22 cellular contexts compared by ENCODE assay signal in the genomic region with DNA sequence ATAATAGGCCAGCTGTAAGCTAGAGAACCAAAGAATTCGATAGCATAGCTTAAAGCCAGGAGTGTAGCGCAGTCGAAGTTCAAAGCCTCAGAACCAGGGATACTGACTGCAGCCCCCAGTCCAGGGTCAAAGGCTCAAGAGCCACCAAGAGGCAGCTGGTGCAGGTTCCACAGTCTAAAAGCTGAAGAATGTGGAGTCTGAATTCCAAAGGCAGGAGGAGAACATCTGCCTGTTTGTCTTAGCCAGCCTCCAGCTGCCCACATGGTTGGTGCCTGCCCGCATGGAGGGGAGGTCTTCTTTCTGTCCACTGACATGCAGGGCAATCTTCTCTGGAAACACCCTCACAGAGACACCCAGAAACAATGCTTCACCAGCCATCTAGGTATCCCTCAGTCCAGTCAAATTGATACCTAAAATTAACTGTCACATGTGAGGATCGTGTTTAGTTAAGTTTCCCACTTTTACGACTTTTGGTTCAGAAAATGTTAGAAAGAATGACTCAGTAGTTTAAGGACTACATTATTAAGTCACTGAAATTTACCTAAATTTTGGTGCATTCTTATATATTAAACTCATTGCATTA. TPM values are rescaled to one million over a fixed set of nuclear protein-coding genes. Genes with fewer than 3 reads are reported as not detected.
DNase-seq lines count a peak whose midpoint lies in the region; ATAC-seq and TF ChIP-seq lines count a peak whose summit lies in the region.
"Had no signal": no experiment of that assay in that cellular context is flagged by ENCODE, and none has a peak within 500 bp of the region (broad histone marks: within the 10 kb centered on the region; RNA-seq: fewer than 3 reads in every experiment).

No MANE protein-coding gene starts in this region.

- no peaks in the 10 kb centered on the region for H3K27me3 Mint-ChIP-seq in activated T-cell treated with anti-CD3 and anti-CD28 coated beads, Interleukin-2, amount 50 U/mL, for 24 hours
- no peaks in the 10 kb centered on the region for H3K27me3 Mint-ChIP-seq in CD4-positive, alpha-beta T cell
- no peaks in the 10 kb centered on the region for H3K27me3 Mint-ChIP-seq in H9 (ENCODE audit: low read depth)
- H3K27me3 Mint-ChIP-seq: B cell had no signal

- H3K4ac ChIP-seq in IMR-90 (ENCODE audit: low read depth, low read length) (no peak overlapping the region), neuronal stem cell (ENCODE audit: low read length) (no peak overlapping the region), H9 (ENCODE audit: low read depth, low read length) (no peak overlapping the region)

- H3K9ac ChIP-seq in IMR-90 (ENCODE audit: low read depth, low read length) (no peak overlapping the region), neuronal stem cell (ENCODE audit: low read depth, low read length, poor library complexity) (peak overlapping the region; percentile 30), H9 (ENCODE audit: extremely low read depth, insufficient read length, low read length) (no peak overlapping the region)

- BruUV-seq in IMR-90 (replicated peaks; lab: Mats Ljungman, UMichigan) = no TSS peak

- H3K9me3 Mint-ChIP-seq in activated T-cell treated with anti-CD3 and anti-CD28 coated beads, Interleukin-2, amount 50 U/mL, for 24 hours = no peaks in the 10 kb centered on the region
- H3K9me3 Mint-ChIP-seq in CD4-positive, alpha-beta T cell = no peaks in the 10 kb centered on the region
- H3K9me3 Mint-ChIP-seq in H9 = peaks cover 33 to 38% of the 10 kb centered on the region in 2 experiments

- H3K27ac ChIP-seq in CD4-positive, alpha-beta T cell (ENCODE audit: low read depth, low read length) = no peak overlapping the region
- H3K27ac ChIP-seq in IMR-90 (ENCODE audit: insufficient read depth, low read length) (no peak overlapping the region), neuronal stem cell (replicated peaks; ENCODE audit: low read length) (no peak overlapping the region), testis (no peak overlapping the region), H9 (ENCODE audit: insufficient read length, low read depth, low read length) (no peak overlapping the region)
- H3K27ac ChIP-seq: Peyer's patch had no signal

- H4K5ac ChIP-seq in IMR-90 (ENCODE audit: low read depth, low read length) = no peak overlapping the region
- H4K5ac ChIP-seq in H9 (ENCODE audit: insufficient read length, low read depth, low read length) = no peak overlapping the region

- H3K36me3 ChIP-seq in IMR-90 (ENCODE audit: control insufficient read depth, insufficient read depth, low read length) (0 out of 2 replicates have a peak, but pooled peaks cover 2% of the 10 kb centered on the region), neuronal stem cell (replicated peaks in 1 of 2; ENCODE audit: control insufficient read depth in 2 of 2, insufficient read depth in 2 of 2, low read length in 2 of 2) (peaks cover 16 to 64% of the 10 kb centered on the region in 2 donors), testis (ENCODE audit: low read depth, missing control alignments) (no peaks in the 10 kb centered on the region)

- no peak overlapping the region for H3T11ph ChIP-seq in H9 (ENCODE audit: low read length)

- no peaks in the 10 kb centered on the region for H3K79me2 ChIP-seq in H9 (ENCODE audit: insufficient read depth, low read length)

- no peak for TF ChIP-seq CTCF in CD4-positive, alpha-beta T cell (IDR thresholded peaks at IDR 0.05)
- TF ChIP-seq CTCF in IMR-90 (conservative IDR thresholded peaks at IDR 0.05; ENCODE audit: low read depth, low read length) (no peak), testis (IDR thresholded peaks at IDR 0.05) (no peak), H9 (conservative IDR thresholded peaks at IDR 0.05) (no peak)

- CTCF ChIA-PET in CD4-positive, alpha-beta T cell (lab: Charles Lee) = interaction anchor here (1.0 kb wide), 1 partner anchor 182 kb away, joined by 3 read pairs; no protein-coding TSS in a partner anchor
- CTCF ChIA-PET in IMR-90 (lab: Yijun Ruan, JAX) = interaction anchor here (0.6 kb wide), 1 partner anchor 509 kb away, joined by 3 read pairs; no protein-coding TSS in a partner anchor

- H2AFZ ChIP-seq in IMR-90 (replicated peaks; ENCODE audit: low read length, poor library complexity) (no peak overlapping the region), neuronal stem cell (ENCODE audit: low read length) (no peak overlapping the region), H9 (ENCODE audit: low read length) (no peak overlapping the region)
- H2AFZ ChIP-seq: GM23338 had no signal

- H3K79me1 ChIP-seq in IMR-90 (ENCODE audit: low read depth in 1 of 2, low read length in 2 of 2) (no peaks in the 10 kb centered on the region), neuronal stem cell (ENCODE audit: low read depth, low read length) (no peaks in the 10 kb centered on the region), H9 (ENCODE audit: insufficient read depth, low read depth, low read length, poor library complexity, severe bottlenecking) (no peaks in the 10 kb centered on the region)

- H2BK15ac ChIP-seq in IMR-90 (ENCODE audit: low read depth, low read length) = no peak overlapping the region
- H2BK15ac ChIP-seq in neuronal stem cell (ENCODE audit: low read length) = no peak overlapping the region
- no peak overlapping the region for H2BK15ac ChIP-seq in H9 (ENCODE audit: low read depth, low read length)

- peak overlapping the region; percentile 44 for H3K27ac Mint-ChIP-seq in activated T-cell treated with anti-CD3 and anti-CD28 coated beads, Interleukin-2, amount 50 U/mL, for 24 hours
- H3K27ac Mint-ChIP-seq in CD4-positive, alpha-beta T cell = peak overlapping the region; percentile 42
- no peak overlapping the region for H3K27ac Mint-ChIP-seq in H9
- H3K27ac Mint-ChIP-seq: B cell, GM23338 had no signal

- H3K18ac ChIP-seq in IMR-90 (ENCODE audit: low read depth, low read length) = no peak overlapping the region
- no peak overlapping the region for H3K18ac ChIP-seq in neuronal stem cell (ENCODE audit: low read length)
- no peak overlapping the region for H3K18ac ChIP-seq in H9 (ENCODE audit: insufficient read length, low read depth, low read length)

- no peaks in the 10 kb centered on the region for H3K23me2 ChIP-seq in H9 (ENCODE audit: insufficient read length, low read depth, low read length, poor library complexity, severe bottlenecking)

- no peak overlapping the region for H2AK9ac ChIP-seq in IMR-90 (replicated peaks; ENCODE audit: low read depth, low read length, poor library complexity)

- H4K20me1 ChIP-seq in IMR-90 (ENCODE audit: insufficient read depth, low read length) (no peaks in the 10 kb centered on the region), H9 (ENCODE audit: control insufficient read depth, insufficient read depth, insufficient read length) (no peaks in the 10 kb centered on the region)

- POLR2A ChIA-PET in CD4-positive, alpha-beta T cell (lab: Charles Lee) = no interaction called here
- POLR2A ChIA-PET in IMR-90 (lab: Charles Lee; ENCODE audit: unreplicated experiment) = no interaction called here

- no peaks in the 10 kb centered on the region for H3K27me3 ChIP-seq in CD4-positive, alpha-beta T cell (ENCODE audit: control insufficient read depth, insufficient read depth, low read length)
- H3K27me3 ChIP-seq in IMR-90 (ENCODE audit: control insufficient read depth, insufficient read depth, low read length) (no peaks in the 10 kb centered on the region), neuronal stem cell (ENCODE audit: control insufficient read depth in 3 of 3, insufficient read depth in 3 of 3, low read depth in 1 of 3, low read length in 3 of 3) (no peaks in the 10 kb centered on the region), testis (no peaks in the 10 kb centered on the region), H9 (ENCODE audit: insufficient read depth, low read length) (no peaks in the 10 kb centered on the region)
- H3K27me3 ChIP-seq: Peyer's patch had no signal

- H3K9me3 ChIP-seq in CD4-positive, alpha-beta T cell (ENCODE audit: control insufficient read depth, low read length) = no peaks in the 10 kb centered on the region
- H3K9me3 ChIP-seq in IMR-90 (ENCODE audit: control insufficient read depth, insufficient read depth, low read length) (no peaks in the 10 kb centered on the region), neuronal stem cell (replicated peaks in 1 of 2; ENCODE audit: control insufficient read depth in 2 of 2, insufficient read depth in 1 of 2, low read depth in 1 of 2, low read length in 2 of 2) (peaks cover 5 to 30% of the 10 kb centered on the region in 2 donors), testis (no peaks in the 10 kb centered on the region), H9 (ENCODE audit: control insufficient read depth, low read depth, low read length) (no peaks in the 10 kb centered on the region)
- H3K9me3 ChIP-seq: Peyer's patch had no signal

- H3K9me1 ChIP-seq in IMR-90 (ENCODE audit: insufficient read depth, low read length) = peaks cover 5% of the 10 kb centered on the region; the same call in 1 of the 2 replicates

- H3K4me3 ChIP-seq in IMR-90 (ENCODE audit: insufficient read depth, low read depth, low read length) (no peak overlapping the region), neuronal stem cell (ENCODE audit: low read length in 2 of 2) (no peak overlapping the region), testis (no peak overlapping the region)
- H3K4me3 ChIP-seq: GM23338, Peyer's patch had no signal

- TF ChIP-seq POLR2A in IMR-90 (IDR thresholded peaks at IDR 0.05; ENCODE audit: low read depth, low read length) (no peak), testis (IDR thresholded peaks at IDR 0.05) (no peak)

- H3K4me2 ChIP-seq in IMR-90 (ENCODE audit: low read depth, low read length) = no peak overlapping the region
- no peak overlapping the region for H3K4me2 ChIP-seq in neuronal stem cell (ENCODE audit: insufficient read depth, low read length, poor library complexity, severe bottlenecking)
- H3K4me2 ChIP-seq in H9 (ENCODE audit: insufficient read depth, insufficient read length, low read length) = no peak overlapping the region
- H3K4me2 ChIP-seq: GM23338 had no signal

- no peak overlapping the region for H3K4me3 Mint-ChIP-seq in activated T-cell treated with anti-CD3 and anti-CD28 coated beads, Interleukin-2, amount 50 U/mL, for 24 hours
- H3K4me3 Mint-ChIP-seq in CD4-positive, alpha-beta T cell = no peak overlapping the region
- H3K4me3 Mint-ChIP-seq in H9 = no peak overlapping the region
- H3K4me3 Mint-ChIP-seq: B cell, CD14-positive monocyte, GM23338 had no signal

- no peak for TF ChIP-seq RAD21 in IMR-90 (IDR thresholded peaks at IDR 0.05; ENCODE audit: low read length)

- peaks cover 61% of the 10 kb centered on the region for H3K36me3 Mint-ChIP-seq in activated T-cell treated with anti-CD3 and anti-CD28 coated beads, Interleukin-2, amount 50 U/mL, for 24 hours (ENCODE audit: low read depth)
- H3K36me3 Mint-ChIP-seq in CD4-positive, alpha-beta T cell (ENCODE audit: low read depth) = peaks cover 48% of the 10 kb centered on the region
- peaks cover 63 to 79% (median 75%) of the 10 kb centered on the region in 3 experiments for H3K36me3 Mint-ChIP-seq in H9 (ENCODE audit: insufficient read depth in 1 of 3, low read depth in 3 of 3)

- dilution Hi-C loops in IMR-90 (cut with HindIII; ENCODE audit: low sequenced_read_pairs, unreplicated experiment) = no loop called here

- H4K8ac ChIP-seq in IMR-90 (ENCODE audit: low read depth in 2 of 2, low read length in 2 of 2) = no peak overlapping the region
- H4K8ac ChIP-seq in neuronal stem cell (ENCODE audit: low read depth, low read length) = no peak overlapping the region
- no peak overlapping the region for H4K8ac ChIP-seq in H9 (replicated peaks; ENCODE audit: insufficient read length, low read depth, low read length)

- no peak overlapping the region for H3K23ac ChIP-seq in IMR-90 (ENCODE audit: low read depth, low read length)
- H3K23ac ChIP-seq in neuronal stem cell (ENCODE audit: low read depth, low read length, poor library complexity) = no peak overlapping the region
- H3K23ac ChIP-seq in H9 (ENCODE audit: insufficient read length, low read depth, low read length) = no peak overlapping the region

- H2BK12ac ChIP-seq in neuronal stem cell (ENCODE audit: low read length) (no peak overlapping the region), H9 (ENCODE audit: insufficient read length, low read depth, low read length) (no peak overlapping the region)

- intact Hi-C loops in CD4-positive, alpha-beta T cell (cut with DNase I, micrococcal nuclease) = no loop called here
- intact Hi-C loops in IMR-90 (cut with micrococcal nuclease) (loop anchor here (5.0 kb wide), 1 partner anchor 87 kb away; the partner anchor contains the start of gene N4BP2), testis (cut with DNase I; ENCODE audit: low total_unique reads) (no loop called here)

- peaks cover 18% of the 10 kb centered on the region for H3K4me1 Mint-ChIP-seq in activated T-cell treated with anti-CD3 and anti-CD28 coated beads, Interleukin-2, amount 50 U/mL, for 24 hours (ENCODE audit: low read depth)
- no peaks in the 10 kb centered on the region for H3K4me1 Mint-ChIP-seq in CD4-positive, alpha-beta T cell (ENCODE audit: low read depth)
- H3K4me1 Mint-ChIP-seq in H9 = no peaks in the 10 kb centered on the region
- H3K4me1 Mint-ChIP-seq: B cell, CD14-positive monocyte, GM23338 had no signal

- no peak overlapping the region for H3K56ac ChIP-seq in IMR-90 (ENCODE audit: extremely low read depth, insufficient read depth, low read length)
- no peak overlapping the region for H3K56ac ChIP-seq in H9 (ENCODE audit: insufficient read length, low read depth, low read length)

- no peak for ATAC-seq in CD4-positive, alpha-beta T cell (ENCODE audit: poor library complexity)
- ATAC-seq in IMR-90 (ENCODE audit: low read depth) = 0 out of 2 replicates have a peak, but pooled peaks have one; percentile 17
- no peak for ATAC-seq in HG03280 (IDR thresholded peaks at IDR 0.05; ENCODE audit: unreplicated experiment)
- ATAC-seq: GM23338 had no signal

- H2BK20ac ChIP-seq in IMR-90 (ENCODE audit: low read depth, low read length) = no peak overlapping the region
- no peak overlapping the region for H2BK20ac ChIP-seq in H9 (ENCODE audit: low read depth, low read length, poor library complexity, severe bottlenecking)

- H4K91ac ChIP-seq in IMR-90 (ENCODE audit: insufficient read depth, low read depth, low read length) (no peak overlapping the region), neuronal stem cell (ENCODE audit: low read depth, low read length, poor library complexity) (no peak overlapping the region), H9 (ENCODE audit: insufficient read length, low read depth, low read length) (no peak overlapping the region)

- in situ Hi-C loops in IMR-90 (cut with MboI; ENCODE audit: low sequenced_read_pairs) = no loop called here

- H3K14ac ChIP-seq in IMR-90 (replicated peaks; ENCODE audit: low read depth, low read length) (no peak overlapping the region), neuronal stem cell (ENCODE audit: low read length) (no peak overlapping the region), H9 (ENCODE audit: insufficient read depth, low read length) (no peak overlapping the region)

- H2AK5ac ChIP-seq in IMR-90 (ENCODE audit: low read depth, low read length) = no peak overlapping the region
- H2AK5ac ChIP-seq in neuronal stem cell (ENCODE audit: low read depth, low read length) = no peak overlapping the region
- no peak overlapping the region for H2AK5ac ChIP-seq in H9 (ENCODE audit: insufficient read length, low read length)

- no peak overlapping the region for H2BK120ac ChIP-seq in IMR-90 (ENCODE audit: low read depth, low read length)
- no peak overlapping the region for H2BK120ac ChIP-seq in neuronal stem cell (ENCODE audit: low read depth, low read length)
- H2BK120ac ChIP-seq in H9 (ENCODE audit: low read depth, low read length, poor library complexity, severe bottlenecking) = no peak overlapping the region

- H2BK5ac ChIP-seq in IMR-90 (ENCODE audit: low read depth, low read length, poor library complexity, severe bottlenecking) (no peak overlapping the region), neuronal stem cell (ENCODE audit: low read length) (no peak overlapping the region), H9 (ENCODE audit: insufficient read length, low read length) (no peak overlapping the region)

- H3K4me1 ChIP-seq in IMR-90 (ENCODE audit: control insufficient read depth, insufficient read depth, low read length) = peaks cover 2% of the 10 kb centered on the region; the same call in 1 of the 2 replicates
- peaks cover 0 to 2% of the 10 kb centered on the region in 2 donors for H3K4me1 ChIP-seq in neuronal stem cell (ENCODE audit: control insufficient read depth in 2 of 2, insufficient read depth in 1 of 2, low read depth in 1 of 2, low read length in 2 of 2)
- no peaks in the 10 kb centered on the region for H3K4me1 ChIP-seq in testis
- H3K4me1 ChIP-seq in H9 (ENCODE audit: insufficient read depth, low read length) = no peaks in the 10 kb centered on the region
- H3K4me1 ChIP-seq: Peyer's patch had no signal

- DNase-seq in activated T-cell treated with anti-CD3 and anti-CD28 coated beads, Interleukin-2, amount 50 U/mL, for 24 hours = no peak
- DNase-seq in activated T-cell treated with anti-CD3 and anti-CD28 coated beads for 4 hours (no peak), IMR-90 (no peak), neuronal stem cell (ENCODE audit: low spot score) (no peak), testis (no peak), H9 (no peak)
- no peak for DNase-seq in CD4-positive, alpha-beta T cell
- DNase-seq: DMS79 treated with DMSO at 0.1 percent for 48 hours, HCEC 1CT, Karpas-422, MV-4-11, NCI-H1105 treated with DMSO at 0.1 percent for 48 hours, NCI-H2029 treated with DMSO at 0.1 percent for 48 hours, NCI-H2171, NCI-H446, NCI-H526, Peyer's patch had no signal

- WGBS in IMR-90 (ENCODE audit: extremely low coverage in 2 of 2, insufficient read length in 1 of 2), 2 experiments = 97% methylated on average over 3 of the region's 6 CpGs; no CpG with 5 or more reads in 1 of the 2 experiments
- WGBS in neuronal stem cell (ENCODE audit: extremely low coverage in 2 of 2, insufficient read length in 2 of 2, insufficient replicate concordance in 1 of 2), 2 donors = no CpG with 5 or more reads among the region's 6 CpGs
- WGBS in testis, 2 donors = 90 to 94% methylated on average over 6 of the region's 6 CpGs
- no CpG with 5 or more reads among the region's 6 CpGs for WGBS in H9 (ENCODE audit: extremely low coverage, insufficient read length, low lambda C conversion rate)

RNA-seq across cellular contexts. Expression of gene RHOH, which starts 52.8 kb away (rescaled TPM):
- total RNA-seq in CD4-positive, alpha-beta T cell = 100 to 1,000 TPM; 302 to 317 TPM
- total RNA-seq in IMR-90 (2012; rRNA removed) (under 0.01 TPM in 1 of 2 replicates, not detected in the other), testis (1 to 10 TPM in 1 of 2 donors, under 1 TPM in 1; 0.39 to 1.2 TPM), H9 (2021) (7.1 and 8.2 TPM in 2 replicates)
- polyA plus RNA-seq in IMR-90 (2012; rRNA removed) (not detected in 2 replicates), testis (ENCODE audit: insufficient read depth, low read depth, low replicate concordance) (2.5 TPM)
- polyA plus RNA-seq in IMR-90 (2012; cell fraction: cytosol; rRNA removed) = not detected in 2 replicates
- not detected in 2 replicates for polyA plus RNA-seq in IMR-90 (2012; cell fraction: nucleus; rRNA removed; ENCODE audit: low replicate concordance)
- polyA plus RNA-seq in neuronal stem cell (2013, experiment 1 of 2) = 1.4 TPM
- 0.91 TPM for polyA plus RNA-seq in neuronal stem cell (2013, experiment 2 of 2)
- total RNA-seq: M059J had no signal

Comparison
In these comparisons a context has a peak if more than half of its experiments do, and no peak if none do; other contexts are left out.
1. H3K27ac Mint-ChIP-seq: peak in activated T-cell treated with anti-CD3 and anti-CD28 coated beads, Interleukin-2, amount 50 U/mL, for 24 hours (single experiment) and CD4-positive, alpha-beta T cell (single experiment); none in H9 (0 of 3).
2. RNA of gene RHOH, which starts 52.8 kb away (total RNA-seq): 302 to 317 TPM in CD4-positive, alpha-beta T cell; 7.1 to 8.2 TPM in H9, 0.39 to 1.2 TPM in testis and under 0.01 TPM in IMR-90; every median in the first group is over 10 times any median in the second.